ENCODE assay signal across 2 cellular contexts in genomic region chr2:111069722-111070121, GRCh38.
TF ChIP-seq lines count a peak whose summit lies in the region.

No MANE protein-coding gene starts in this region.

TF ChIP-seq in HCT116, 20 proteins besides CTCF, POLR2A, EP300 and RAD21:
- TF ChIP-seq, protein P1, sequence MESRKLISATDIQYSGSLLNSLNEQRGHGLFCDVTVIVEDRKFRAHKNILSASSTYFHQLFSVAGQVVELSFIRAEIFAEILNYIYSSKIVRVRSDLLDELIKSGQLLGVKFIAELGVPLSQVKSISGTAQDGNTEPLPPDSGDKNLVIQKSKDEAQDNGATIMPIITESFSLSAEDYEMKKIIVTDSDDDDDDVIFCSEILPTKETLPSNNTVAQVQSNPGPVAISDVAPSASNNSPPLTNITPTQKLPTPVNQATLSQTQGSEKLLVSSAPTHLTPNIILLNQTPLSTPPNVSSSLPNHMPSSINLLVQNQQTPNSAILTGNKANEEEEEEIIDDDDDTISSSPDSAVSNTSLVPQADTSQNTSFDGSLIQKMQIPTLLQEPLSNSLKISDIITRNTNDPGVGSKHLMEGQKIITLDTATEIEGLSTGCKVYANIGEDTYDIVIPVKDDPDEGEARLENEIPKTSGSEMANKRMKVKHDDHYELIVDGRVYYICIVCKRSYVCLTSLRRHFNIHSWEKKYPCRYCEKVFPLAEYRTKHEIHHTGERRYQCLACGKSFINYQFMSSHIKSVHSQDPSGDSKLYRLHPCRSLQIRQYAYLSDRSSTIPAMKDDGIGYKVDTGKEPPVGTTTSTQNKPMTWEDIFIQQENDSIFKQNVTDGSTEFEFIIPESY (IDR thresholded peaks at IDR 0.05; ENCODE audit: extremely low read depth, insufficient replicate concordance, low read length), result no peak
- TF ChIP-seq CBX3 (IDR thresholded peaks at IDR 0.05; ENCODE audit: low read depth) (no peak), REST (IDR thresholded peaks at IDR 0.05; ENCODE audit: low read depth) (no peak), SRF (IDR thresholded peaks at IDR 0.05; ENCODE audit: low read depth) (no peak), MAX (IDR thresholded peaks at IDR 0.05) (no peak), JUND (IDR thresholded peaks at IDR 0.05) (no peak), ZNF274 (IDR thresholded peaks at IDR 0.05; ENCODE audit: low read depth, low read length) (no peak), ATF3 (IDR thresholded peaks at IDR 0.05) (no peak), TCF7L2 (IDR thresholded peaks at IDR 0.05; ENCODE audit: borderline replicate concordance, extremely low read depth, insufficient read depth, insufficient read length) (no peak)

TF ChIP-seq in K562, 482 proteins besides CTCF, POLR2A, EP300 and RAD21:
- no peak for TF ChIP-seq TAF9B (IDR thresholded peaks at IDR 0.05; ENCODE audit: partially characterized antibody)
- TF ChIP-seq, protein P2, sequence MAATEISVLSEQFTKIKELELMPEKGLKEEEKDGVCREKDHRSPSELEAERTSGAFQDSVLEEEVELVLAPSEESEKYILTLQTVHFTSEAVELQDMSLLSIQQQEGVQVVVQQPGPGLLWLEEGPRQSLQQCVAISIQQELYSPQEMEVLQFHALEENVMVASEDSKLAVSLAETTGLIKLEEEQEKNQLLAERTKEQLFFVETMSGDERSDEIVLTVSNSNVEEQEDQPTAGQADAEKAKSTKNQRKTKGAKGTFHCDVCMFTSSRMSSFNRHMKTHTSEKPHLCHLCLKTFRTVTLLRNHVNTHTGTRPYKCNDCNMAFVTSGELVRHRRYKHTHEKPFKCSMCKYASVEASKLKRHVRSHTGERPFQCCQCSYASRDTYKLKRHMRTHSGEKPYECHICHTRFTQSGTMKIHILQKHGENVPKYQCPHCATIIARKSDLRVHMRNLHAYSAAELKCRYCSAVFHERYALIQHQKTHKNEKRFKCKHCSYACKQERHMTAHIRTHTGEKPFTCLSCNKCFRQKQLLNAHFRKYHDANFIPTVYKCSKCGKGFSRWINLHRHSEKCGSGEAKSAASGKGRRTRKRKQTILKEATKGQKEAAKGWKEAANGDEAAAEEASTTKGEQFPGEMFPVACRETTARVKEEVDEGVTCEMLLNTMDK (IDR thresholded peaks at IDR 0.05; ENCODE audit: borderline replicate concordance, insufficient read depth, low read depth, low read length, poor library complexity, severe bottlenecking), result peak; percentile 27
- 0 out of 2 replicates have a peak, but pooled peaks have one; percentile 16 for TF ChIP-seq SMC3 (conservative IDR thresholded peaks at IDR 0.05; ENCODE audit: insufficient read depth, low read depth, low read length)
- no peak for TF ChIP-seq ZNF592 (IDR thresholded peaks at IDR 0.05)
- no peak for TF ChIP-seq ZNF431 (CRISPR knock-in tag; IDR thresholded peaks at IDR 0.05)
